ENCODE assay signal across 25 cellular contexts in genomic region chr2:9652898-9653479, GRCh38. TPM values are rescaled to one million over a fixed set of nuclear protein-coding genes. Genes with fewer than 3 reads are reported as not detected.
DNase-seq lines count a peak whose midpoint lies in the region; ATAC-seq, FAIRE-seq and TF ChIP-seq lines count a peak whose summit lies in the region.
"Had no signal": no experiment of that assay in that cellular context is flagged by ENCODE, and none has a peak within 500 bp of the region (broad histone marks: within the 10 kb centered on the region; RNA-seq: fewer than 3 reads in every experiment).

No MANE protein-coding gene starts in this region.

- POLR2A ChIA-PET in K562 (lab: Yijun Ruan, JAX), result no interaction called here

- H4K5ac ChIP-seq in mesendoderm (ENCODE audit: low read length), result no peak overlapping the region

- no peak overlapping the region for H2AK5ac ChIP-seq in mesendoderm (ENCODE audit: low read length)

- ATAC-seq in K562, result no peak
- ATAC-seq: left lung; naive thymus-derived CD8-positive, alpha-beta T cell; stimulated activated memory B cell treated with anti-CD40 and anti-IgM and Interleukin-4, amounts not matched to agents 10 μg/mL and 1 μg/mL and 100 μg/mL, for 72 hours had no signal

- in situ Hi-C loops in K562 (cut with MboI), result no loop called here

- no peak for TF ChIP-seq EP300 in K562 (IDR thresholded peaks at IDR 0.05; ENCODE audit: low read length)

- H4K20me1 ChIP-seq in K562 (replicated peaks; ENCODE audit: control insufficient read depth, insufficient read depth, low read length), result peaks cover 5% of the 10 kb centered on the region; the same call in 1 of the 2 replicates

- no peak overlapping the region for H3K56ac ChIP-seq in mesendoderm (ENCODE audit: low read length)

- H3K9ac ChIP-seq in K562 (ENCODE audit: insufficient read depth in 1 of 2, low read depth in 2 of 2, low read length in 2 of 2), result no peak overlapping the region
- no peak overlapping the region for H3K9ac ChIP-seq in mesendoderm (ENCODE audit: low read length)

- H3K36me3 ChIP-seq in K562 (ENCODE audit: control insufficient read depth, insufficient read depth, low read length) (no peaks in the 10 kb centered on the region), mesendoderm (ENCODE audit: control insufficient read depth, insufficient read depth, low read length) (no peaks in the 10 kb centered on the region)
- H3K36me3 ChIP-seq: heart right ventricle, left lung, right atrium auricular region, SJCRH30, spleen, thyroid gland had no signal

- H3K27me3 ChIP-seq in K562 (ENCODE audit: control insufficient read depth in 2 of 2, insufficient read depth in 2 of 2, low read length in 2 of 2) (peaks cover 11 to 30% of the 10 kb centered on the region in 2 experiments; a peak in 3 of 5 replicates), mesendoderm (ENCODE audit: insufficient read depth, low read length, poor library complexity) (no peaks in the 10 kb centered on the region)
- H3K27me3 ChIP-seq: heart right ventricle, left lung, right atrium auricular region, spleen, thyroid gland had no signal

- BruUV-seq in K562 (replicated peaks; lab: Mats Ljungman, UMichigan), result no TSS peak

- no peak overlapping the region for H2BK5ac ChIP-seq in mesendoderm (ENCODE audit: low read length)

- CTCF ChIA-PET in K562 (lab: Yijun Ruan, JAX; ENCODE audit: low intra/inter-chr PET ratio), result no interaction called here

- FAIRE-seq in GM12891 (lab: Jason Lieb, UNC) (no peak), K562 (lab: Jason Lieb, UNC) (peak; percentile 42)

- H3K9me1 ChIP-seq in K562 (ENCODE audit: control insufficient read depth, insufficient read depth, low read length), result no peaks in the 10 kb centered on the region

- no peak overlapping the region for H3K4ac ChIP-seq in mesendoderm (ENCODE audit: low read depth, low read length)

- no peak overlapping the region for H3K23ac ChIP-seq in mesendoderm (ENCODE audit: low read length)

- H3K9me3 ChIP-seq in K562 (replicated peaks; ENCODE audit: control insufficient read depth, insufficient read depth, low read depth, low read length), result no peaks in the 10 kb centered on the region
- H3K9me3 ChIP-seq: heart right ventricle, left lung, right atrium auricular region, SJCRH30, spleen, thyroid gland had no signal

- DNase-seq in NCI-H345 (lab: John Stamatoyannopoulos, UW) (peak; percentile 31), NCI-H345 treated with DMSO at 0.1 percent for 48 hours (lab: John Stamatoyannopoulos, UW; ENCODE audit: unreplicated experiment) (no peak), GM12891 (ENCODE audit: insufficient read length, low spot score) (no peak), K562 (ENCODE audit: extremely low read depth in 1 of 4, low spot score in 3 of 4) (no peak), putamen (ENCODE audit: low spot score) (peak; percentile 43), mesendoderm (no peak), T-helper 1 cell (no peak), hippocampal formation (lab: John Stamatoyannopoulos, UW) (no peak)
- DNase-seq: activated T-cell treated with anti-CD3 and anti-CD28 coated beads, Interleukin-2, amount 50 U/mL, for 24 hours; Calu3; effector CD8-positive, alpha-beta T cell; erythroblast; heart right ventricle; left lung; naive thymus-derived CD8-positive, alpha-beta T cell; NCI-H1436 treated with DMSO at 0.1 percent for 48 hours; NCI-H226; NK-92 treated with Interleukin-12 subunit alpha and Interleukin-12 subunit beta, amount 100 ng/mL, for 24 hours; PC-9; SJCRH30; spleen; stimulated activated CD4-positive, alpha-beta T cell treated with anti-CD3 and anti-CD28 coated beads, Interleukin-4, amount 100 ng/mL, for 1 hour had no signal

- no peak for TF ChIP-seq CTCF in K562 (IDR thresholded peaks at IDR 0.05 in 2 of 3, conservative IDR thresholded peaks at IDR 0.05 in 1 of 3; ENCODE audit: insufficient read depth in 2 of 3, low read depth in 1 of 3, low read length in 3 of 3)

- TF ChIP-seq RAD21 in K562 (CRISPR knock-in tag; conservative IDR thresholded peaks at IDR 0.05 in 1 of 2, IDR thresholded peaks at IDR 0.05 in 1 of 2), result no peak

- 36% methylated on average over 5 of the region's 5 CpGs for WGBS in K562 (ENCODE audit: insufficient coverage, low coverage, missing lambda C conversion rate)
- no CpG with 5 or more reads among the region's 5 CpGs for WGBS in mesendoderm (ENCODE audit: extremely low coverage, insufficient coverage, low lambda C conversion rate)

- H4K8ac ChIP-seq in mesendoderm (ENCODE audit: low read depth, low read length), result no peak overlapping the region

- no peak overlapping the region for H2BK15ac ChIP-seq in mesendoderm (replicated peaks; ENCODE audit: low read depth)

- no peak overlapping the region for H2BK120ac ChIP-seq in mesendoderm (ENCODE audit: low read depth, low read length)

- H3K4me3 ChIP-seq in K562 (no peak overlapping the region), mesendoderm (ENCODE audit: low read length) (no peak overlapping the region)
- H3K4me3 ChIP-seq: heart right ventricle, left lung, PC-9, right atrium auricular region, SJCRH30, spleen, thyroid gland had no signal

- no peak overlapping the region for H2AFZ ChIP-seq in K562 (ENCODE audit: low read depth, low read length)
- H2AFZ ChIP-seq: PC-9 had no signal

- H3K4me2 ChIP-seq in K562 (ENCODE audit: insufficient read depth, low read length), result no peak overlapping the region
- no peak overlapping the region for H3K4me2 ChIP-seq in mesendoderm (ENCODE audit: low read length)
- H3K4me2 ChIP-seq: PC-9 had no signal

- no peak overlapping the region for H3K18ac ChIP-seq in mesendoderm (ENCODE audit: low read length)

- TF ChIP-seq POLR2A in GM12891 (IDR thresholded peaks at IDR 0.05; ENCODE audit: low read depth, low read length) (no peak), K562 (conservative IDR thresholded peaks at IDR 0.05) (no peak)

- intact Hi-C loops in K562 (cut with micrococcal nuclease), result no loop called here

- H3K27ac ChIP-seq in K562 (ENCODE audit: extremely low read depth, low read depth, low read length), result no peak overlapping the region
- no peak overlapping the region for H3K27ac ChIP-seq in mesendoderm (ENCODE audit: low read depth, low read length)
- H3K27ac ChIP-seq: heart right ventricle, left lung, PC-9, right atrium auricular region, SJCRH30, thyroid gland had no signal

- H3K4me1 ChIP-seq in K562 (replicated peaks in 1 of 2; ENCODE audit: control insufficient read depth in 2 of 2, insufficient read depth in 2 of 2, low read length in 2 of 2) (peaks cover 15 to 19% of the 10 kb centered on the region in 2 experiments; a peak in 3 of 5 replicates), mesendoderm (ENCODE audit: control insufficient read depth, low read depth, low read length) (peaks cover 3% of the 10 kb centered on the region)
- H3K4me1 ChIP-seq: left lung, right atrium auricular region, thyroid gland had no signal

- no peaks in the 10 kb centered on the region for H3K79me1 ChIP-seq in mesendoderm (ENCODE audit: low read length)

- H3K79me2 ChIP-seq in K562 (ENCODE audit: control insufficient read depth, insufficient read depth, low read length), result no peaks in the 10 kb centered on the region
- H3K79me2 ChIP-seq in mesendoderm (ENCODE audit: control insufficient read depth, insufficient read depth, low read length), result no peaks in the 10 kb centered on the region

TF ChIP-seq in GM12891, 5 proteins besides CTCF, POLR2A, EP300 and RAD21:
- no peak for TF ChIP-seq POU2F2 (IDR thresholded peaks at IDR 0.05; ENCODE audit: low read depth, low read length)
- peak; percentile 42 for TF ChIP-seq SPI1 (IDR thresholded peaks at IDR 0.05; ENCODE audit: low read depth, low read length)

TF ChIP-seq in K562, 482 proteins besides CTCF, POLR2A, EP300 and RAD21:
- TF ChIP-seq RFX1 (IDR thresholded peaks at IDR 0.05), result peak; percentile 20; the same call in 1 of the 2 replicates
- peak; percentile 90 for TF ChIP-seq ZKSCAN1 (IDR thresholded peaks at IDR 0.05; ENCODE audit: low read depth, low read length)
- TF ChIP-seq ESRRA (IDR thresholded peaks at IDR 0.05; ENCODE audit: borderline replicate concordance, low read depth), result 0 out of 2 replicates have a peak, but pooled peaks have one; percentile 40
- no peak for TF ChIP-seq HLTF (IDR thresholded peaks at IDR 0.05)
TF ChIP-seq in K562: peak in this region for 3.

RNA-seq across cellular contexts. Expression of gene YWHAQ, which starts 22.2 kb away (rescaled TPM):
- polyA plus RNA-seq in GM12891 (2012; ENCODE audit: low read depth, missing spikeins), result 159 TPM
- 25.2 and 50.9 TPM in 2 replicates for total RNA-seq in K562 (2011; cell fraction: chromatin; rRNA removed; ENCODE audit: low replicate concordance)
- total RNA-seq in K562 (2011; cell fraction: nucleolus; rRNA removed), result 29.5 and 31.5 TPM in 2 replicates
- total RNA-seq in K562 (2011; cell fraction: nucleoplasm; rRNA removed), result 48.2 and 73.2 TPM in 2 replicates
- total RNA-seq in K562 (2014; rRNA removed) (97.7 and 108 TPM in 2 replicates), K562 (2014; rRNA removed; fragmentation: Illumina TruSeq; extraction: Trizol) (276 and 301 TPM in 2 replicates), K562 (2015; rRNA removed; fragmentation: Illumina TruSeq; extraction: Trizol) (191 and 203 TPM in 2 replicates), K562 (2021) (263 and 267 TPM in 2 replicates)
- polyA plus RNA-seq in K562 (2011; rRNA removed) (245 and 359 TPM in 2 replicates), K562 (2014; fragmentation: Illumina TruSeq; extraction: Trizol) (218 and 243 TPM in 2 replicates), K562 (2014; fragmentation: Nextera tagmentation; extraction: Ambion mirVana) (10 to 100 TPM; 63.1 to 79.2 TPM), K562 (2014; rRNA removed) (151 and 178 TPM in 2 replicates)
- polyA plus RNA-seq in K562 (2011; cell fraction: cytosol; rRNA removed), result 102 and 143 TPM in 2 replicates
- 48.6 and 76.4 TPM in 2 replicates for polyA plus RNA-seq in K562 (2011; cell fraction: nucleus; rRNA removed)
- 186 and 231 TPM in 2 replicates for polyA plus RNA-seq in K562 (2012)
- 327 and 372 TPM in 2 replicates for polyA minus RNA-seq in K562 (2011; rRNA and poly(A)+ RNA removed)
- polyA minus RNA-seq in K562 (2011; cell fraction: cytosol; rRNA and poly(A)+ RNA removed), result 162 and 201 TPM in 2 replicates
- 20.7 and 42.0 TPM in 2 replicates for polyA minus RNA-seq in K562 (2011; cell fraction: nucleus; rRNA and poly(A)+ RNA removed)
- 445 TPM for polyA plus RNA-seq in mesendoderm (2013, experiment 1 of 2)
- polyA plus RNA-seq in mesendoderm (2013, experiment 2 of 2), result 448 TPM

Comparison
In these comparisons a context has a peak if more than half of its experiments do, and no peak if none do; other contexts are left out.
1. DNase-seq: peak in NCI-H345 (single experiment) and putamen (single experiment); none in NCI-H345 treated with DMSO at 0.1 percent for 48 hours (single experiment), GM12891 (single experiment), K562 (0 of 4), mesendoderm (single experiment), T-helper 1 cell (0 of 5) and hippocampal formation (0 of 2).